In genomic region chr9:127423934-127424668, GRCh38 we compare ENCODE assay signal across 8 cellular contexts. TPM values are rescaled to one million over a fixed set of nuclear protein-coding genes. Genes with fewer than 3 reads are reported as not detected.
DNase-seq lines count a peak whose midpoint lies in the region; ATAC-seq and TF ChIP-seq lines count a peak whose summit lies in the region.

TSS of gene ZNF79 (plus strand) at chr9:127424382. CDS start at chr9:127424788, 406 bp downstream.

- no peaks in the 10 kb centered on the region for H3K36me3 ChIP-seq in mammary epithelial cell (ENCODE audit: insufficient read depth, low read length)

- H3K79me2 ChIP-seq in mammary epithelial cell (ENCODE audit: insufficient read depth, low read length): peaks cover 53% of the 10 kb centered on the region

- CTCF ChIA-PET in mammary epithelial cell (lab: Charles Lee; ENCODE audit: low non-redundant PET): interaction anchor here (0.5 kb wide), 1 partner anchor 401 kb away, joined by 11 read pairs; no protein-coding TSS in a partner anchor

- dilution Hi-C loops in mammary epithelial cell (cut with HindIII; ENCODE audit: low sequenced_read_pairs): no loop called here

- H3K4me3 ChIP-seq in WI38 (ENCODE audit: low read depth, low read length) (peak within 1 kb of the TSS; percentile 80), mammary epithelial cell (replicated peaks in 1 of 3; ENCODE audit: insufficient read depth in 1 of 3, low read depth in 2 of 3, low read length in 3 of 3) (peak within 1 kb of the TSS; percentile 67 to 88 (median 84)), skin epidermis (peak within 1 kb of the TSS; percentile 55 to 91 (median 69))

- peak within 1 kb of the TSS; percentile 96 for H3K4me2 ChIP-seq in mammary epithelial cell (ENCODE audit: insufficient read depth, low read depth, low read length)

- peak; percentile 80 for ATAC-seq in GM19025 (IDR thresholded peaks at IDR 0.05; ENCODE audit: low read depth, unreplicated experiment)
- peak; percentile 79 for ATAC-seq in HG03196 (IDR thresholded peaks at IDR 0.05; ENCODE audit: unreplicated experiment)

- peak within 1 kb of the TSS; percentile 90 for H3K9ac ChIP-seq in mammary epithelial cell (ENCODE audit: insufficient read depth, low read length)

- no peak for TF ChIP-seq CTCF in WI38 (IDR thresholded peaks at IDR 0.05; ENCODE audit: low read depth, low read length)
- TF ChIP-seq CTCF in mammary epithelial cell (conservative IDR thresholded peaks at IDR 0.05 in 1 of 2, IDR thresholded peaks at IDR 0.05 in 1 of 2; ENCODE audit: extremely low read depth in 1 of 2, insufficient read depth in 1 of 2, low read depth in 1 of 2, low read length in 2 of 2): no peak

- BruUV-seq in mammary epithelial cell (replicated peaks; lab: Mats Ljungman, UMichigan): no TSS peak

- peak within 1 kb of the TSS; percentile 91 for H2AFZ ChIP-seq in mammary epithelial cell (ENCODE audit: low read depth, low read length)

- intact Hi-C loops in mammary epithelial cell (cut with micrococcal nuclease): loop anchor here (1.0 to 2.0 kb wide), 2 partner anchors 27 to 63 kb away; partner anchors contain the start of genes LRSAM1 and RPL12

- H3K27ac ChIP-seq in mammary epithelial cell (ENCODE audit: insufficient read depth, low read depth, low read length) (peak within 1 kb of the TSS; percentile 63), skin epidermis (peak within 1 kb of the TSS; percentile 31 to 93 (median 91))

- no peaks in the 10 kb centered on the region for H4K20me1 ChIP-seq in mammary epithelial cell (ENCODE audit: insufficient read depth, low read length)

- in situ Hi-C loops in mammary epithelial cell (cut with MboI; ENCODE audit: low sequenced_read_pairs in 2 of 2): no loop called here

- WGBS in mammary epithelial cell (ENCODE audit: low coverage, missing lambda C conversion rate): 1% methylated on average over 53 of the region's 54 CpGs

- peaks cover 21% of the 10 kb centered on the region for H3K4me1 ChIP-seq in mammary epithelial cell (ENCODE audit: insufficient read depth, low read length)

- no peaks in the 10 kb centered on the region for H3K27me3 ChIP-seq in mammary epithelial cell (ENCODE audit: insufficient read depth, low read length)

- DNase-seq in AG08396 (ENCODE audit: low spot score): peak; percentile 98
- DNase-seq in NCI-H226: peak; percentile 89
- DNase-seq in mammary epithelial cell: peak; percentile 90
- DNase-seq in iPS-NIHi7 (ENCODE audit: extremely low spot score): peak; percentile 98

- no peaks in the 10 kb centered on the region for H3K9me3 ChIP-seq in mammary epithelial cell (replicated peaks; ENCODE audit: insufficient read depth, low read length)

RNA-seq across cellular contexts. Expression of gene ZNF79, which starts in this region (rescaled TPM):
- 10 to 100 TPM; 10.5 to 16.8 TPM for total RNA-seq in mammary epithelial cell
- polyA plus RNA-seq in mammary epithelial cell: 6.3 TPM
- polyA minus RNA-seq in mammary epithelial cell: 15.7 TPM

Comparison
In these comparisons a context has a peak if more than half of its experiments do, and no peak if none do; other contexts are left out.
1. Peak in every context shown above with its lines: DNase-seq, ATAC-seq, H3K4me3 ChIP-seq and H3K27ac ChIP-seq.